In the genomic region with DNA sequence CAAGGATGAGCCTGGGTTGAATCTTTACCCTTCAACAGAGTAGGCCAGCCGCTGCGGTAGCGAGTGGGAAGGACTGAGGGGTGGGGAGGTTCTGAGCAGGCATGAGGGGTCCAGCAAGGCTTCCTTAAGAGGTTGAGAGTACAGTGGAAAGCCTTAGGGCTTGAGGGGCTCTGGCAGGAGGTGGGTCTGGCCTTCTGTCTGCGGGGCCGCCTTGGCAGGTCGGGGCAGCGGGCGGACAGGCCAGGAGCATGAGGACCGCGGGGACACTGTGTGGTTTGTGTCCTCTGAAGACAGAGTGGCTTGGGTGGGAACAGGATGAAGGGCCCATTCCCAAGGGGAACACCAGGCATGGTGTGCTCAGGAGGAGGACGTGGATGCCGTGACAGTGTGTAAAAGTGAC, we compare ENCODE assay signal across 22 cellular contexts.
DNase-seq lines count a peak whose midpoint lies in the region; ATAC-seq and TF ChIP-seq lines count a peak whose summit lies in the region.
"Had no signal": no experiment of that assay in that cellular context is flagged by ENCODE, and none has a peak within 500 bp of the region (broad histone marks: within the 10 kb centered on the region; RNA-seq: fewer than 3 reads in every experiment).

No MANE protein-coding gene starts in this region.

- intact Hi-C loops in MCF 10A (cut with micrococcal nuclease) (loop anchor here (10.0 kb wide), 2 partner anchors 309 to 1189 kb away; no protein-coding TSS in a partner anchor), mammary epithelial cell (cut with micrococcal nuclease) (loop anchor here (10.0 kb wide), 1 partner anchor 309 kb away; no protein-coding TSS in a partner anchor), transverse colon (cut with DNase I; ENCODE audit: low total_unique reads) (no loop called here)

- H3K36me3 Mint-ChIP-seq in MCF 10A (ENCODE audit: insufficient read depth, unreplicated experiment), result peaks cover 29% of the 10 kb centered on the region
- peaks cover 7% of the 10 kb centered on the region for H3K36me3 Mint-ChIP-seq in endodermal cell (ENCODE audit: low read depth)
- H3K36me3 Mint-ChIP-seq in stimulated activated memory B cell treated with anti-CD40 and anti-IgM and Interleukin-4, amounts not matched to agents 10 μg/mL and 1 μg/mL and 100 μg/mL, for 72 hours, result no peaks in the 10 kb centered on the region
- H3K36me3 Mint-ChIP-seq in stimulated activated effector memory CD8-positive, alpha-beta T cell treated with anti-CD3 and anti-CD28 coated beads, Interleukin-12 subunit alpha, Interleukin-12 subunit beta, amount 100 ng/mL, for 72 hours, result peaks cover 1% of the 10 kb centered on the region
- H3K36me3 Mint-ChIP-seq: CD14-positive monocyte; CD8-positive, alpha-beta memory T cell had no signal

- H3K4me3 ChIP-seq in mammary epithelial cell (replicated peaks in 1 of 3; ENCODE audit: insufficient read depth in 1 of 3, low read depth in 2 of 3, low read length in 3 of 3) (no peak overlapping the region), endodermal cell (ENCODE audit: low read length) (no peak overlapping the region), transverse colon (no peak overlapping the region), MM.1S (ENCODE audit: low read length) (no peak overlapping the region)
- H3K4me3 ChIP-seq: BLaER1 treated with 17β-estradiol and CSF1 and Interleukin-3, amounts not matched to agents 10 nM and 100 nM; GM12878; GM23248 had no signal

- H3K9me2 ChIP-seq in MM.1S (replicated peaks; ENCODE audit: insufficient read depth, low read length), result no peaks in the 10 kb centered on the region

- in situ Hi-C loops in mammary epithelial cell (cut with MboI; ENCODE audit: low sequenced_read_pairs in 2 of 2) (loop anchor here in 1 of 2 donors (10.0 kb wide), 1 partner anchor 609 kb away; no protein-coding TSS in a partner anchor), transverse colon (cut with MboI; ENCODE audit: low pct_ligation_motif_present in 1 of 4, low pct_unique_long_range_greater_than_20kb in 1 of 4, low sequenced_read_pairs in 3 of 4) (loop anchor here (10.0 to 25.0 kb wide), 4 partner anchors 139 to 1207 kb away; partner anchors contain the start of gene AGAP1 (in 1 of the 4))

- BruUV-seq in MCF 10A (replicated peaks; lab: Mats Ljungman, UMichigan), result no TSS peak
- BruUV-seq in mammary epithelial cell (replicated peaks; lab: Mats Ljungman, UMichigan), result no TSS peak

- TF ChIP-seq EP300 in transverse colon (IDR thresholded peaks at IDR 0.05; ENCODE audit: low read depth), result no peak

- POLR2A ChIA-PET in MCF 10A (lab: Yijun Ruan, JAX), result interaction anchor here (1.1 kb wide), 1 partner anchor 70 kb away, joined by 3 read pairs; no protein-coding TSS in a partner anchor
- POLR2A ChIA-PET in RWPE1 (lab: Yijun Ruan, JAX; ENCODE audit: low non-redundant PET), result no interaction called here

- DNase-seq in MCF 10A (ENCODE audit: unreplicated experiment) (no peak), mammary epithelial cell (no peak), RWPE1 (ENCODE audit: low spot score) (no peak), endodermal cell (no peak), transverse colon (no peak), MM.1S (no peak)
- DNase-seq in stimulated activated effector memory CD8-positive, alpha-beta T cell treated with anti-CD3 and anti-CD28 coated beads, Interleukin-12 subunit alpha, Interleukin-12 subunit beta, amount 100 ng/mL, for 72 hours (ENCODE audit: low spot score in 2 of 2), result no peak
- DNase-seq: CD4-positive, alpha-beta T cell; CD8-positive, alpha-beta memory T cell; DMS 273 treated with DMSO at 0.1 percent for 48 hours; DMS79; EL; GDM1; GM23248; H9 had no signal

- no peak for TF ChIP-seq CTCF in MCF 10A (IDR thresholded peaks at IDR 0.05; ENCODE audit: unreplicated experiment)
- TF ChIP-seq CTCF in mammary epithelial cell (conservative IDR thresholded peaks at IDR 0.05 in 1 of 2, IDR thresholded peaks at IDR 0.05 in 1 of 2; ENCODE audit: extremely low read depth in 1 of 2, insufficient read depth in 1 of 2, low read depth in 1 of 2, low read length in 2 of 2), result no peak
- no peak for TF ChIP-seq CTCF in RWPE1 (conservative IDR thresholded peaks at IDR 0.05; ENCODE audit: low read depth)
- TF ChIP-seq CTCF in endodermal cell (conservative IDR thresholded peaks at IDR 0.05), result no peak
- TF ChIP-seq CTCF in transverse colon (IDR thresholded peaks at IDR 0.05), result no peak
- no peak for TF ChIP-seq CTCF in MM.1S (IDR thresholded peaks at IDR 0.05; ENCODE audit: low read length)

- H3K27me3 Mint-ChIP-seq in MCF 10A (ENCODE audit: insufficient read depth, unreplicated experiment) (no peaks in the 10 kb centered on the region), endodermal cell (ENCODE audit: insufficient read depth) (no peaks in the 10 kb centered on the region)
- peaks cover 34% of the 10 kb centered on the region for H3K27me3 Mint-ChIP-seq in stimulated activated memory B cell treated with anti-CD40 and anti-IgM and Interleukin-4, amounts not matched to agents 10 μg/mL and 1 μg/mL and 100 μg/mL, for 72 hours

- H3K4me1 ChIP-seq in mammary epithelial cell (ENCODE audit: insufficient read depth, low read length) (peaks cover 18% of the 10 kb centered on the region), endodermal cell (ENCODE audit: control insufficient read depth, insufficient read depth, low read length) (peaks cover 2% of the 10 kb centered on the region), transverse colon (peaks cover 0 to 10% (median 3%) of the 10 kb centered on the region in 4 donors), MM.1S (ENCODE audit: low read length) (no peaks in the 10 kb centered on the region)

- H3K4me1 Mint-ChIP-seq in MCF 10A (ENCODE audit: insufficient read depth, unreplicated experiment), result peaks cover 30% of the 10 kb centered on the region
- peaks cover 4% of the 10 kb centered on the region for H3K4me1 Mint-ChIP-seq in endodermal cell
- H3K4me1 Mint-ChIP-seq in stimulated activated memory B cell treated with anti-CD40 and anti-IgM and Interleukin-4, amounts not matched to agents 10 μg/mL and 1 μg/mL and 100 μg/mL, for 72 hours, result no peaks in the 10 kb centered on the region
- peaks cover 14% of the 10 kb centered on the region for H3K4me1 Mint-ChIP-seq in stimulated activated effector memory CD8-positive, alpha-beta T cell treated with anti-CD3 and anti-CD28 coated beads, Interleukin-12 subunit alpha, Interleukin-12 subunit beta, amount 100 ng/mL, for 72 hours
- H3K4me1 Mint-ChIP-seq: B cell; CD14-positive monocyte; CD8-positive, alpha-beta memory T cell had no signal

- H2AFZ ChIP-seq in mammary epithelial cell (ENCODE audit: low read depth, low read length), result no peak overlapping the region
- H2AFZ ChIP-seq in MM.1S (ENCODE audit: low read length), result no peak overlapping the region
- H2AFZ ChIP-seq: GM23248 had no signal

- dilution Hi-C loops in mammary epithelial cell (cut with HindIII; ENCODE audit: low sequenced_read_pairs), result no loop called here

- H3F3A ChIP-seq in MM.1S (ENCODE audit: insufficient read depth, low read length), result no peaks in the 10 kb centered on the region

- H3K27me3 ChIP-seq in mammary epithelial cell (ENCODE audit: insufficient read depth, low read length) (no peaks in the 10 kb centered on the region), endodermal cell (ENCODE audit: control insufficient read depth, insufficient read depth, low read length, poor library complexity, severe bottlenecking) (no peaks in the 10 kb centered on the region), transverse colon (no peaks in the 10 kb centered on the region), MM.1S (replicated peaks; ENCODE audit: insufficient read depth, low read length) (no peaks in the 10 kb centered on the region)
- H3K27me3 ChIP-seq: BLaER1 treated with 17β-estradiol and CSF1 and Interleukin-3, amounts not matched to agents 10 nM and 100 nM had no signal

- no peaks in the 10 kb centered on the region for H3K36me3 ChIP-seq in mammary epithelial cell (ENCODE audit: insufficient read depth, low read length)
- H3K36me3 ChIP-seq in endodermal cell (ENCODE audit: control insufficient read depth, insufficient read depth, low read length), result peaks cover 12% of the 10 kb centered on the region
- H3K36me3 ChIP-seq in transverse colon, result no peaks in the 10 kb centered on the region
- H3K36me3 ChIP-seq in MM.1S (replicated peaks; ENCODE audit: insufficient read depth, low read length), result no peaks in the 10 kb centered on the region

- H3K9me3 Mint-ChIP-seq in MCF 10A (ENCODE audit: unreplicated experiment), result no peaks in the 10 kb centered on the region
- no peaks in the 10 kb centered on the region for H3K9me3 Mint-ChIP-seq in endodermal cell
- H3K9me3 Mint-ChIP-seq in stimulated activated memory B cell treated with anti-CD40 and anti-IgM and Interleukin-4, amounts not matched to agents 10 μg/mL and 1 μg/mL and 100 μg/mL, for 72 hours, result no peaks in the 10 kb centered on the region
- no peaks in the 10 kb centered on the region for H3K9me3 Mint-ChIP-seq in stimulated activated effector memory CD8-positive, alpha-beta T cell treated with anti-CD3 and anti-CD28 coated beads, Interleukin-12 subunit alpha, Interleukin-12 subunit beta, amount 100 ng/mL, for 72 hours
- H3K9me3 Mint-ChIP-seq: CD14-positive monocyte; CD4-positive, alpha-beta T cell; CD8-positive, alpha-beta memory T cell; H9 had no signal

- peak; percentile 26 for ATAC-seq in stimulated activated memory B cell treated with anti-CD40 and anti-IgM and Interleukin-4, amounts not matched to agents 10 μg/mL and 1 μg/mL and 100 μg/mL, for 72 hours
- ATAC-seq in stimulated activated effector memory CD8-positive, alpha-beta T cell treated with anti-CD3 and anti-CD28 coated beads, Interleukin-12 subunit alpha, Interleukin-12 subunit beta, amount 100 ng/mL, for 72 hours, result no peak
- ATAC-seq: GM12878, HCT116 had no signal

- H3K4me3 Mint-ChIP-seq in MCF 10A (ENCODE audit: unreplicated experiment) (no peak overlapping the region), endodermal cell (no peak overlapping the region)
- H3K4me3 Mint-ChIP-seq in stimulated activated memory B cell treated with anti-CD40 and anti-IgM and Interleukin-4, amounts not matched to agents 10 μg/mL and 1 μg/mL and 100 μg/mL, for 72 hours, result no peak overlapping the region
- H3K4me3 Mint-ChIP-seq in stimulated activated effector memory CD8-positive, alpha-beta T cell treated with anti-CD3 and anti-CD28 coated beads, Interleukin-12 subunit alpha, Interleukin-12 subunit beta, amount 100 ng/mL, for 72 hours, result no peak overlapping the region
- H3K4me3 Mint-ChIP-seq: B cell; CD14-positive monocyte; CD4-positive, alpha-beta T cell; H9 had no signal

- H3K9me3 ChIP-seq in mammary epithelial cell (replicated peaks; ENCODE audit: insufficient read depth, low read length) (no peaks in the 10 kb centered on the region), endodermal cell (ENCODE audit: control insufficient read depth, low read length) (no peaks in the 10 kb centered on the region), transverse colon (no peaks in the 10 kb centered on the region), MM.1S (replicated peaks; ENCODE audit: insufficient read depth, low read length) (no peaks in the 10 kb centered on the region)
- H3K9me3 ChIP-seq: BLaER1 treated with 17β-estradiol and CSF1 and Interleukin-3, amounts not matched to agents 10 nM and 100 nM had no signal

- H3K27ac Mint-ChIP-seq in MCF 10A (ENCODE audit: low read depth, unreplicated experiment) (peak overlapping the region; percentile 49), endodermal cell (peak overlapping the region; percentile 52)
- H3K27ac Mint-ChIP-seq in stimulated activated memory B cell treated with anti-CD40 and anti-IgM and Interleukin-4, amounts not matched to agents 10 μg/mL and 1 μg/mL and 100 μg/mL, for 72 hours, result no peak overlapping the region
- no peak overlapping the region for H3K27ac Mint-ChIP-seq in stimulated activated effector memory CD8-positive, alpha-beta T cell treated with anti-CD3 and anti-CD28 coated beads, Interleukin-12 subunit alpha, Interleukin-12 subunit beta, amount 100 ng/mL, for 72 hours
- H3K27ac Mint-ChIP-seq: B cell; CD14-positive monocyte; CD4-positive, alpha-beta T cell; H9 had no signal

- H3K79me2 ChIP-seq in mammary epithelial cell (ENCODE audit: insufficient read depth, low read length) (no peaks in the 10 kb centered on the region), MM.1S (ENCODE audit: low read length) (no peaks in the 10 kb centered on the region)

- 99% methylated on average over 10 of the region's 12 CpGs for WGBS in mammary epithelial cell (ENCODE audit: low coverage, missing lambda C conversion rate)
- WGBS in endodermal cell (ENCODE audit: insufficient coverage in 1 of 2, insufficient read length in 1 of 2), 2 experiments, result 93 to 97% methylated on average over 5 to 12 of the region's 12 CpGs
- 83% methylated on average over 12 of the region's 12 CpGs; no CpG with 5 or more reads in 1 of the 2 donors for WGBS in transverse colon (ENCODE audit: low coverage in 1 of 2), 2 donors

- H3K4me2 ChIP-seq in mammary epithelial cell (ENCODE audit: insufficient read depth, low read depth, low read length), result no peak overlapping the region
- no peak overlapping the region for H3K4me2 ChIP-seq in MM.1S (ENCODE audit: low read depth, low read length)
- H3K4me2 ChIP-seq: BLaER1 treated with 17β-estradiol and CSF1 and Interleukin-3, amounts not matched to agents 10 nM and 100 nM had no signal

- H4K20me1 ChIP-seq in mammary epithelial cell (ENCODE audit: insufficient read depth, low read length) (no peaks in the 10 kb centered on the region), MM.1S (ENCODE audit: insufficient read depth, low read length) (no peaks in the 10 kb centered on the region)

- H3K27ac ChIP-seq in mammary epithelial cell (ENCODE audit: insufficient read depth, low read depth, low read length), result no peak overlapping the region
- peak overlapping the region; percentile 43; the same call in 1 of the 2 replicates for H3K27ac ChIP-seq in RWPE1
- no peak overlapping the region for H3K27ac ChIP-seq in endodermal cell (ENCODE audit: low read depth, low read length)
- H3K27ac ChIP-seq in transverse colon, result no peak overlapping the region
- H3K27ac ChIP-seq in MM.1S (ENCODE audit: low read length), result no peak overlapping the region
- H3K27ac ChIP-seq: 22Rv1; BLaER1 treated with 17β-estradiol and CSF1 and Interleukin-3, amounts not matched to agents 10 nM and 100 nM; GM23248 had no signal

- CTCF ChIA-PET in MCF 10A (lab: Yijun Ruan, JAX), result interaction anchor here (0.6 to 10.8 kb wide), 4 partner anchors 19 to 149 kb away, joined by 3 to 240 read pairs (median 3); no protein-coding TSS in a partner anchor
- CTCF ChIA-PET in mammary epithelial cell (lab: Charles Lee; ENCODE audit: low non-redundant PET), result no interaction called here
- CTCF ChIA-PET in RWPE1 (lab: Yijun Ruan, JAX), result interaction anchor here (0.6 kb wide), 1 partner anchor 508 kb away, joined by 3 read pairs; no protein-coding TSS in a partner anchor

- no peak overlapping the region for H3K9ac ChIP-seq in mammary epithelial cell (ENCODE audit: insufficient read depth, low read length)
- no peak overlapping the region for H3K9ac ChIP-seq in endodermal cell (ENCODE audit: extremely low read depth, low read length, poor library complexity, severe bottlenecking)
- H3K9ac ChIP-seq in MM.1S (ENCODE audit: low read length), result no peak overlapping the region
- H3K9ac ChIP-seq: BLaER1 treated with 17β-estradiol and CSF1 and Interleukin-3, amounts not matched to agents 10 nM and 100 nM; GM23248 had no signal

- no peak for TF ChIP-seq POLR2A in transverse colon (IDR thresholded peaks at IDR 0.05)

Comparison
In these comparisons a context has a peak if more than half of its experiments do, and no peak if none do; other contexts are left out.
1. H3K27ac Mint-ChIP-seq: peak in MCF 10A (single experiment) and endodermal cell (single experiment); none in stimulated activated memory B cell treated with anti-CD40 and anti-IgM and Interleukin-4, amounts not matched to agents 10 μg/mL and 1 μg/mL and 100 μg/mL, for 72 hours (single experiment) and stimulated activated effector memory CD8-positive, alpha-beta T cell treated with anti-CD3 and anti-CD28 coated beads, Interleukin-12 subunit alpha, Interleukin-12 subunit beta, amount 100 ng/mL, for 72 hours (single experiment).